Comparison of ENCODE assay signal across 6 cellular contexts in genomic region chr14:36843410-36843809, GRCh38.
"Had no signal": no experiment of that assay in that cellular context is flagged by ENCODE, and none has a peak within 500 bp of the region (broad histone marks: within the 10 kb centered on the region; RNA-seq: fewer than 3 reads in every experiment).

No MANE protein-coding gene starts in this region.

- FAIRE-seq: HTR-8/SVneo had no signal

- H3K27ac ChIP-seq: HL-60, KMS-11 had no signal

- H3K9ac ChIP-seq: KMS-11 had no signal

- H3K4me2 ChIP-seq: KMS-11 had no signal

- DNase-seq: IMR-90, KBM-7, KG1 had no signal
